22 cellular contexts compared by ENCODE assay signal in the genomic region with DNA sequence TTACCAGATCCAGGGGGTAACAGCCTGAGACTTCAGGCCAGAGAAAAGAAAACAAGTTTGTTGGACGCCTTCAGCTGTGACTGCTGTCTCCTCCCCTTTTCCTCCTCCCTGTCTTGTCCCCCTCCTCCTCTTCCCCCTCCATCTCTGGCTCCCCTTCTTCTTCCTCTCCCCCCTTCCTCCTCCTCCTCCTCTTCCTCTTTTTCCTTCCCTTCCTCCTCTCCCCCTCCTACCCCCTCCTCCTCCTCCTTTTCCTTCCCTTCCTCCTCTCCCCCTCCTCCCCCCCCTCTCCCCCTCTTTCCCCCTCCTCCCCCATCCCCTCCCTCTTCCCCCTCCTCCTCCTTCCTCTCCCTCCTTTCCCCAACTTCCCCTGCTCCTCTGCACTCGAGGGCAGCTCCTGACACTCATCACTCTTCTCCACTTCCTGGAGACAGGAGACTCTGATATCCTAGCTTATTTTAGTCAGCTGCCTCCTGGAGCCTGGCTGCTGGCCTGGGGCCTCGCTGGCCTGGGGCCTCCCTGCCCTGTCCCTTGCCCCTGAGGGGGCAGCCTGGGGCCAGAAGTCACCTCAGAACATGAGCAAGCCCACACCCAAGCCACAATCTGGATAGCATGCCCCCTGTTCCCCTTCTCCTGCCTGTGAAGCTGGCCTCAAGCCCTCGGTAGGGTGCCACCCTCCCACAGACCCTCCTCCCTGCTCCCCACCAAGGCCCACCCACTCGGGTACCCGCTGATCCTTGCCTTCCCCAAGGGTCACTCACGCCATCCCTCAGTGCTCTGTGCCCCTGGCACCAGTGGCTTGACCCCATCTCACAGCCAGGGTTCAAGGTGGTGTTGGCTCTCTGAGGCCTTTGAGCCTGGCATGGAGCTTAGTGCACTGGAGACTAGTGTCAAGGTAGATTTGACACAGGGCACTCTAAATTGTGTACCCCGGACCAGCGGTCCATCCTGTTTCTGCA. TPM values are rescaled to one million over a fixed set of nuclear protein-coding genes. Genes with fewer than 3 reads are reported as not detected.
DNase-seq lines count a peak whose midpoint lies in the region; ATAC-seq, FAIRE-seq and TF ChIP-seq lines count a peak whose summit lies in the region.
"Had no signal": no experiment of that assay in that cellular context is flagged by ENCODE, and none has a peak within 500 bp of the region (broad histone marks: within the 10 kb centered on the region; RNA-seq: fewer than 3 reads in every experiment).

No MANE protein-coding gene starts in this region.

- 32% methylated on average over 3 of the region's 9 CpGs for WGBS in right lobe of liver (ENCODE audit: insufficient coverage, low coverage, low lambda C conversion rate, missing lambda C conversion rate)
- WGBS in HepG2 (ENCODE audit: low lambda C conversion rate) = 20% methylated on average over 8 of the region's 9 CpGs

- no peaks in the 10 kb centered on the region for H4K20me1 ChIP-seq in HepG2 (ENCODE audit: insufficient read depth, low read length)

- H2AFZ ChIP-seq in HepG2 (ENCODE audit: low read length) = no peak overlapping the region

- CTCF ChIA-PET in HepG2 (lab: Yijun Ruan, JAX; ENCODE audit: low intra/inter-chr PET ratio, low total read pairs) = no interaction called here

- no peak for TF ChIP-seq EP300 in HepG2 (IDR thresholded peaks at IDR 0.05; ENCODE audit: low read depth in 2 of 2, low read length in 2 of 2)
- TF ChIP-seq EP300 in HepG2 (CRISPR knock-in tag; IDR thresholded peaks at IDR 0.05; ENCODE audit: borderline replicate concordance) = no peak

- DNase-seq in right lobe of liver = peak in 2 of 3 donors; percentile 44 to 49
- DNase-seq in HepG2 (ENCODE audit: low spot score) = no peak
- DNase-seq in coronary artery (ENCODE audit: low spot score) = peak; percentile 69
- DNase-seq in natural killer cell = peak; percentile 9
- DNase-seq in effector memory CD8-positive, alpha-beta T cell = no peak
- DNase-seq in effector memory CD4-positive, alpha-beta T cell = no peak
- no peak for DNase-seq in SW480 (ENCODE audit: low spot score)
- no peak for DNase-seq in NCI-H446 (lab: John Stamatoyannopoulos, UW)
- DNase-seq: activated gamma-delta T cell treated with Interleukin-2 at 50 U/mL for 16 hours; esophagus squamous epithelium; mesenchymal stem cell; NCI-H1417; NCI-H82; SJCRH30; stimulated activated CD4-positive, alpha-beta T cell treated with anti-CD3 and anti-CD28 coated beads, Interleukin-4, amount 100 ng/mL, for 24 hours; stimulated activated naive CD4-positive, alpha-beta T cell treated with Interleukin-2 at 50 U/mL for 16 hours had no signal

- TF ChIP-seq POLR2A in right lobe of liver (IDR thresholded peaks at IDR 0.05) (no peak), HepG2 (IDR thresholded peaks at IDR 0.05; ENCODE audit: insufficient read depth in 1 of 2, low read depth in 2 of 2, low read length in 2 of 2) (no peak)

- no TSS peak for BruUV-seq in HepG2 (replicated peaks; lab: Mats Ljungman, UMichigan)

- no peaks in the 10 kb centered on the region for H3K27me3 ChIP-seq in right lobe of liver
- H3K27me3 ChIP-seq in HepG2 (ENCODE audit: control insufficient read depth in 1 of 2, insufficient read depth in 2 of 2, low read length in 2 of 2) = peaks cover 5 to 14% of the 10 kb centered on the region in 2 experiments; a peak in 2 of 5 replicates
- no peaks in the 10 kb centered on the region for H3K27me3 ChIP-seq in effector memory CD4-positive, alpha-beta T cell (replicated peaks; ENCODE audit: control insufficient read depth, insufficient read depth, low read length, poor library complexity, severe bottlenecking)
- H3K27me3 ChIP-seq: SJCRH30 had no signal

- no peaks in the 10 kb centered on the region for H3K4me1 Mint-ChIP-seq in natural killer cell
- no peaks in the 10 kb centered on the region for H3K4me1 Mint-ChIP-seq in effector memory CD8-positive, alpha-beta T cell (ENCODE audit: low read depth in 2 of 2)

- peak in 2 of 4 donors; percentile 13 to 29 for ATAC-seq in right lobe of liver
- no peak for ATAC-seq in HepG2
- ATAC-seq in natural killer cell = no peak
- no peak for ATAC-seq in effector memory CD8-positive, alpha-beta T cell (replicated peaks)

- no peaks in the 10 kb centered on the region for H3K36me3 Mint-ChIP-seq in natural killer cell
- peaks cover 17% of the 10 kb centered on the region for H3K36me3 Mint-ChIP-seq in effector memory CD8-positive, alpha-beta T cell (ENCODE audit: insufficient read depth)
- H3K36me3 Mint-ChIP-seq: CD14-positive monocyte had no signal

- H3K79me2 ChIP-seq in HepG2 (ENCODE audit: insufficient read depth, low read length) = no peaks in the 10 kb centered on the region

- no peaks in the 10 kb centered on the region for H3K36me3 ChIP-seq in right lobe of liver
- H3K36me3 ChIP-seq in HepG2 (replicated peaks in 1 of 2; ENCODE audit: control insufficient read depth in 1 of 2, insufficient read depth in 2 of 2, low read length in 2 of 2) = no peaks in the 10 kb centered on the region
- H3K36me3 ChIP-seq in effector memory CD4-positive, alpha-beta T cell (ENCODE audit: control insufficient read depth, insufficient read depth, low read length) = no peaks in the 10 kb centered on the region
- H3K36me3 ChIP-seq: esophagus squamous epithelium, HAP-1, SJCRH30 had no signal

- H3K9me3 Mint-ChIP-seq in natural killer cell = peaks cover 0 to 3% of the 10 kb centered on the region in 2 donors
- peaks cover 4 to 13% of the 10 kb centered on the region in 2 donors for H3K9me3 Mint-ChIP-seq in effector memory CD8-positive, alpha-beta T cell

- no peak overlapping the region for H3K27ac Mint-ChIP-seq in natural killer cell
- no peak overlapping the region for H3K27ac Mint-ChIP-seq in effector memory CD8-positive, alpha-beta T cell
- H3K27ac Mint-ChIP-seq: progenitor cell of endocrine pancreas had no signal

- FAIRE-seq in HepG2 (lab: Jason Lieb, UNC) = no peak
- FAIRE-seq: GM18507 had no signal

- no peak overlapping the region for H3K4me2 ChIP-seq in HepG2 (ENCODE audit: low read depth, low read length)

- no peak overlapping the region for H3K9ac ChIP-seq in HepG2 (ENCODE audit: insufficient read depth, low read depth, low read length)

- H3K4me3 Mint-ChIP-seq in natural killer cell = no peak overlapping the region
- H3K4me3 Mint-ChIP-seq in effector memory CD8-positive, alpha-beta T cell = no peak overlapping the region

- H3K27me3 Mint-ChIP-seq in natural killer cell (ENCODE audit: low read depth in 2 of 2) = peaks cover 0 to 5% of the 10 kb centered on the region in 2 donors
- H3K27me3 Mint-ChIP-seq in effector memory CD8-positive, alpha-beta T cell = peaks cover 5 to 19% of the 10 kb centered on the region in 2 donors
- H3K27me3 Mint-ChIP-seq: progenitor cell of endocrine pancreas had no signal

- intact Hi-C loops in right lobe of liver (cut with DNase I) (no loop called here), HepG2 (cut with micrococcal nuclease; ENCODE audit: unreplicated experiment) (no loop called here), natural killer cell (cut with micrococcal nuclease) (no loop called here)

- H3K4me1 ChIP-seq in right lobe of liver = no peaks in the 10 kb centered on the region
- H3K4me1 ChIP-seq in HepG2 (ENCODE audit: insufficient read depth, low read length) = peaks cover 21% of the 10 kb centered on the region
- H3K4me1 ChIP-seq in effector memory CD4-positive, alpha-beta T cell (ENCODE audit: control insufficient read depth, insufficient read depth, low read length, poor library complexity, severe bottlenecking) = no peaks in the 10 kb centered on the region
- H3K4me1 ChIP-seq: HAP-1 had no signal

- no peak overlapping the region for H3K27ac ChIP-seq in right lobe of liver
- H3K27ac ChIP-seq in HepG2 (ENCODE audit: extremely low read length, insufficient read depth, low read length) = no peak overlapping the region
- peak overlapping the region in 1 of 2 donors; percentile 37 for H3K27ac ChIP-seq in coronary artery
- H3K27ac ChIP-seq in effector memory CD4-positive, alpha-beta T cell (ENCODE audit: insufficient read depth, low read length, poor library complexity, severe bottlenecking) = no peak overlapping the region
- H3K27ac ChIP-seq: esophagus squamous epithelium, SJCRH30 had no signal

- TF ChIP-seq CTCF in right lobe of liver (IDR thresholded peaks at IDR 0.05) (no peak), HepG2 (CRISPR knock-in tag; IDR thresholded peaks at IDR 0.05) (no peak), coronary artery (IDR thresholded peaks at IDR 0.05) (no peak), natural killer cell (IDR thresholded peaks at IDR 0.05) (no peak)

- no peak for TF ChIP-seq RAD21 in HepG2 (CRISPR knock-in tag; IDR thresholded peaks at IDR 0.05)

- in situ Hi-C loops in HepG2 (cut with HindIII; ENCODE audit: extremely low pct_ligation_motif_present, low pct_unique_long_range_greater_than_20kb) = loop anchor here (25.0 kb wide), 2 partner anchors 92 to 267 kb away; no protein-coding TSS in a partner anchor

- POLR2A ChIA-PET in HepG2 (lab: Yijun Ruan, JAX) = no interaction called here

- H3K4me3 ChIP-seq in right lobe of liver (no peak overlapping the region), HepG2 (replicated peaks in 1 of 3; ENCODE audit: insufficient read depth in 1 of 3, low read depth in 2 of 3, low read length in 3 of 3) (no peak overlapping the region), coronary artery (no peak overlapping the region)
- H3K4me3 ChIP-seq in effector memory CD4-positive, alpha-beta T cell (ENCODE audit: insufficient read depth, low read depth, low read length, poor library complexity, severe bottlenecking) = no peak overlapping the region
- H3K4me3 ChIP-seq: esophagus squamous epithelium, HAP-1, SJCRH30 had no signal

- H3K9me3 ChIP-seq in right lobe of liver = no peaks in the 10 kb centered on the region
- no peaks in the 10 kb centered on the region for H3K9me3 ChIP-seq in HepG2 (ENCODE audit: low read length)
- no peaks in the 10 kb centered on the region for H3K9me3 ChIP-seq in effector memory CD4-positive, alpha-beta T cell (ENCODE audit: control insufficient read depth, low read length)
- H3K9me3 ChIP-seq: SJCRH30 had no signal

RNA-seq across cellular contexts. Expression of a gene that starts 12.2 kb away (rescaled TPM):
- total RNA-seq in right lobe of liver (1 to 10 TPM; 1.7 to 8.1 (median 3.2) TPM), HepG2 (2016; rRNA removed; fragmentation: Illumina TruSeq; extraction: Trizol) (not detected in 2 replicates), natural killer cell (1 to 10 TPM in 1 of 3 donors, under 1 TPM in 2; 0.18 to 1.3 (median 0.38) TPM)
- not detected in 2 replicates for total RNA-seq in HepG2 (2016; cell fraction: cytosol; rRNA removed; fragmentation: Illumina TruSeq; extraction: Trizol; ENCODE audit: low read depth)
- not detected in 2 replicates for total RNA-seq in HepG2 (2016; cell fraction: insoluble cytoplasmic fraction; rRNA removed; fragmentation: Illumina TruSeq; extraction: Trizol)
- not detected in 2 replicates for total RNA-seq in HepG2 (2016; cell fraction: membrane; rRNA removed; fragmentation: Illumina TruSeq; extraction: Trizol)
- not detected in 2 replicates for total RNA-seq in HepG2 (2016; cell fraction: nucleus; rRNA removed; fragmentation: Illumina TruSeq; extraction: Trizol)
- not detected in 2 replicates for polyA plus RNA-seq in HepG2 (2011; rRNA removed)
- polyA plus RNA-seq in HepG2 (2011; cell fraction: cytosol; rRNA removed) = not detected in 2 replicates
- 0.10 TPM in 1 of 2 replicates, not detected in the other for polyA plus RNA-seq in HepG2 (2011; cell fraction: nucleus; rRNA removed)
- not detected in 2 replicates for polyA plus RNA-seq in HepG2 (2012)
- polyA plus RNA-seq in HepG2 (2016; cell fraction: cytosol; fragmentation: Illumina TruSeq; extraction: Trizol; ENCODE audit: low read depth) = not detected in 2 replicates
- not detected in 2 replicates for polyA plus RNA-seq in HepG2 (2016; cell fraction: insoluble cytoplasmic fraction; fragmentation: Illumina TruSeq; extraction: Trizol; ENCODE audit: low read depth)
- polyA plus RNA-seq in HepG2 (2016; cell fraction: membrane; fragmentation: Illumina TruSeq; extraction: Trizol; ENCODE audit: low read depth) = not detected in 2 replicates
- not detected in 2 replicates for polyA plus RNA-seq in HepG2 (2016; cell fraction: nucleus; fragmentation: Illumina TruSeq; extraction: Trizol; ENCODE audit: insufficient read depth, low read depth)
- 0.07 TPM in 1 of 2 replicates, not detected in the other for polyA minus RNA-seq in HepG2 (2011; rRNA and poly(A)+ RNA removed; ENCODE audit: low replicate concordance)
- not detected in 2 replicates for polyA minus RNA-seq in HepG2 (2011; cell fraction: cytosol; rRNA and poly(A)+ RNA removed)
- not detected in 2 replicates for polyA minus RNA-seq in HepG2 (2011; cell fraction: nucleus; rRNA and poly(A)+ RNA removed)
- total RNA-seq: cerebellum, G401, SJCRH30 had no signal
- polyA plus RNA-seq: CD14-positive monocyte had no signal

RNA-seq across cellular contexts. Expression of a gene that starts 34.1 kb away (rescaled TPM):
- not detected for total RNA-seq in right lobe of liver
- total RNA-seq in HepG2 (2016; rRNA removed; fragmentation: Illumina TruSeq; extraction: Trizol) = not detected in 2 replicates
- total RNA-seq in HepG2 (2016; cell fraction: cytosol; rRNA removed; fragmentation: Illumina TruSeq; extraction: Trizol; ENCODE audit: low read depth) = not detected in 2 replicates
- not detected in 2 replicates for total RNA-seq in HepG2 (2016; cell fraction: insoluble cytoplasmic fraction; rRNA removed; fragmentation: Illumina TruSeq; extraction: Trizol)
- not detected in 2 replicates for total RNA-seq in HepG2 (2016; cell fraction: membrane; rRNA removed; fragmentation: Illumina TruSeq; extraction: Trizol)
- total RNA-seq in HepG2 (2016; cell fraction: nucleus; rRNA removed; fragmentation: Illumina TruSeq; extraction: Trizol) = not detected in 2 replicates
- not detected in 2 replicates for polyA plus RNA-seq in HepG2 (2011; rRNA removed)
- not detected in 2 replicates for polyA plus RNA-seq in HepG2 (2011; cell fraction: cytosol; rRNA removed)
- not detected in 2 replicates for polyA plus RNA-seq in HepG2 (2011; cell fraction: nucleus; rRNA removed)
- polyA plus RNA-seq in HepG2 (2012) = not detected in 2 replicates
- not detected in 2 replicates for polyA plus RNA-seq in HepG2 (2016; cell fraction: cytosol; fragmentation: Illumina TruSeq; extraction: Trizol; ENCODE audit: low read depth)
- polyA plus RNA-seq in HepG2 (2016; cell fraction: insoluble cytoplasmic fraction; fragmentation: Illumina TruSeq; extraction: Trizol; ENCODE audit: low read depth) = not detected in 2 replicates
- not detected in 2 replicates for polyA plus RNA-seq in HepG2 (2016; cell fraction: membrane; fragmentation: Illumina TruSeq; extraction: Trizol; ENCODE audit: low read depth)
- polyA plus RNA-seq in HepG2 (2016; cell fraction: nucleus; fragmentation: Illumina TruSeq; extraction: Trizol; ENCODE audit: insufficient read depth, low read depth) = not detected in 2 replicates
- polyA minus RNA-seq in HepG2 (2011; rRNA and poly(A)+ RNA removed; ENCODE audit: low replicate concordance) = 1.6 TPM in 1 of 2 replicates, not detected in the other
- not detected in 2 replicates for polyA minus RNA-seq in HepG2 (2011; cell fraction: cytosol; rRNA and poly(A)+ RNA removed)
- not detected in 2 replicates for polyA minus RNA-seq in HepG2 (2011; cell fraction: nucleus; rRNA and poly(A)+ RNA removed)
- total RNA-seq in natural killer cell = 10 to 100 TPM in 1 of 3 donors, 1 to 10 TPM in 2; 5.5 to 11.3 (median 8.8) TPM
- total RNA-seq: cerebellum, SJCRH30 had no signal
- polyA plus RNA-seq: CD14-positive monocyte had no signal

RNA-seq across cellular contexts. Expression of a gene that starts 41.1 kb away (rescaled TPM):
- total RNA-seq in right lobe of liver = 1 to 10 TPM in 5 of 6 experiments, under 1 TPM in 1; 0.44 to 2.5 (median 1.2) TPM
- total RNA-seq in HepG2 (2016; rRNA removed; fragmentation: Illumina TruSeq; extraction: Trizol) = not detected in 2 replicates
- not detected in 2 replicates for total RNA-seq in HepG2 (2016; cell fraction: cytosol; rRNA removed; fragmentation: Illumina TruSeq; extraction: Trizol; ENCODE audit: low read depth)
- not detected in 2 replicates for total RNA-seq in HepG2 (2016; cell fraction: insoluble cytoplasmic fraction; rRNA removed; fragmentation: Illumina TruSeq; extraction: Trizol)
- total RNA-seq in HepG2 (2016; cell fraction: membrane; rRNA removed; fragmentation: Illumina TruSeq; extraction: Trizol) = not detected in 2 replicates
- not detected in 2 replicates for total RNA-seq in HepG2 (2016; cell fraction: nucleus; rRNA removed; fragmentation: Illumina TruSeq; extraction: Trizol)
- polyA plus RNA-seq in HepG2 (2011; rRNA removed) = not detected in 2 replicates
- polyA plus RNA-seq in HepG2 (2011; cell fraction: cytosol; rRNA removed) = 0.04 TPM in 1 of 2 replicates, not detected in the other
- 0.12 and 0.18 TPM in 2 replicates for polyA plus RNA-seq in HepG2 (2011; cell fraction: nucleus; rRNA removed)
- polyA plus RNA-seq in HepG2 (2012) = not detected in 2 replicates
- not detected in 2 replicates for polyA plus RNA-seq in HepG2 (2016; cell fraction: cytosol; fragmentation: Illumina TruSeq; extraction: Trizol; ENCODE audit: low read depth)
- not detected in 2 replicates for polyA plus RNA-seq in HepG2 (2016; cell fraction: insoluble cytoplasmic fraction; fragmentation: Illumina TruSeq; extraction: Trizol; ENCODE audit: low read depth)
- not detected in 2 replicates for polyA plus RNA-seq in HepG2 (2016; cell fraction: membrane; fragmentation: Illumina TruSeq; extraction: Trizol; ENCODE audit: low read depth)
- polyA plus RNA-seq in HepG2 (2016; cell fraction: nucleus; fragmentation: Illumina TruSeq; extraction: Trizol; ENCODE audit: insufficient read depth, low read depth) = not detected in 2 replicates
- 103 TPM in 1 of 2 replicates, not detected in the other for polyA minus RNA-seq in HepG2 (2011; rRNA and poly(A)+ RNA removed; ENCODE audit: low replicate concordance)
- 0.69 and 1.3 TPM in 2 replicates for polyA minus RNA-seq in HepG2 (2011; cell fraction: cytosol; rRNA and poly(A)+ RNA removed)
- 0.25 and 0.52 TPM in 2 replicates for polyA minus RNA-seq in HepG2 (2011; cell fraction: nucleus; rRNA and poly(A)+ RNA removed)
- total RNA-seq in natural killer cell = 100 to 1,000 TPM; 300 to 564 (median 432) TPM

Comparison
In these comparisons a context has a peak if more than half of its experiments do, and no peak if none do; other contexts are left out.
1. DNase-seq: peak in right lobe of liver (2 of 3), coronary artery (single experiment) and natural killer cell (single experiment); none in HepG2 (single experiment), effector memory CD8-positive, alpha-beta T cell (0 of 3), effector memory CD4-positive, alpha-beta T cell (0 of 3), SW480 (single experiment) and NCI-H446 (0 of 2).
2. RNA of a gene that starts 41.1 kb away (total RNA-seq): 300 to 564 TPM in natural killer cell; 0.44 to 2.5 TPM in right lobe of liver and not detected in HepG2; every median in the first group is over 10 times any median in the second.